ENCODE assay signal across 1 cellular context in the genomic region with DNA sequence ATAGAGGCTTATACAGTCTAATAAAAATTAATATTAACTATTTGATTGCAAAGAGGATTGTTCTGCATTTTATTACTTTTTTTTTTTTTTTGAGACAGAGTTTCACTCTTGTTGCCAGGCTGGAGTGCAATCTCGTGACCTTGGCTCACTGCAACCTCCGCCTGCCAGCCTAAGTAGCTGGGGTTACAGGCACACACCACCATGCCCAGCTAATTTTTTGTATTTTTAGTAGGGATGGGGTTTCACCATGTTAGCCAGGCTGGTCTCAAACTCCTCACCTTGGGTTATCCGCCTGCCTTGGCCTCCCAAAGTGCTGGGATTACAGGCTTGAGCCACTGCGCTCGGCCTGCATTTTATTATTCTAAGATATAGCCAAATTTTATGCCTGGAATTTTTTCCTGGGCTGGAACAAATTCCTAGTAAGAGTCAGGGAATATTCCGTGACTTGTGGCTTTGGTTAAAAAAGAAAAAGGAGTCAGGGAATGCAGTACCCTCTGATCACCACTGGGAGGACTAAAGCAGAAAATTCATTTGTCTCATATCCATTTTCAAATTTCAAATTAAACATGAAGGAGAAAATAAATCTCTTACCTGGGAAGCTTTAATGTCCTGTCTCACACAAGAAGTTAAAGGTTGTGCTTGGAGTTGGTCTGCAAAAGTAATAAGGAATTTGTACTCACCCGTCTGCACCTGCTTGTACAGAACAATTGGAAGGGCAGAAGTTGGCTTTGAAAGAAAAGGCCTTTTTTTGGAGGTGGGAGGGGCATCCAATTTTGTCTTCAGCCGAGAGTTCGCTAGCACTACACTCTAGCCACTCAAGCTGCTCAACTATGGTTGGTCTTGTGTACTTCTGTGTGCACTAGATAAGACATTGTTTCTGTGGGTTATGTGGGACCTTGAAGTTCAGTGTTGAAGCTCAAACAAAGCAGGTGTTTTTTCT.
TF ChIP-seq lines count a peak whose summit lies in the region.

No MANE protein-coding gene starts in this region.

TF ChIP-seq in IMR-90, 13 proteins besides CTCF, POLR2A, EP300 and RAD21:
- TF ChIP-seq SMC3 (IDR thresholded peaks at IDR 0.05; ENCODE audit: low read depth, low read length), result peak; percentile 40
- no peak for TF ChIP-seq NFE2L2 (IDR thresholded peaks at IDR 0.05; ENCODE audit: low read depth, low read length)
